Comparison of ENCODE assay signal across 8 cellular contexts in genomic region chr17:62453656-62454055, GRCh38. TPM values are rescaled to one million over a fixed set of nuclear protein-coding genes. Genes with fewer than 3 reads are reported as not detected.
A peak's percentile ranks its signal among the peaks of the same experiment; 100 is the strongest.
DNase-seq lines count a peak whose midpoint lies in the region; ATAC-seq, FAIRE-seq and TF ChIP-seq lines count a peak whose summit lies in the region.
"Not testable (repeated sequence)": the region's sequence is repeated elsewhere in the genome, so short reads cannot be mapped to it uniquely, and the experiment has no call there.

No MANE protein-coding gene starts in this region.

- intact Hi-C loops in activated B cell treated with CpG ODN at 0.5 μM for 24 hours (cut with micrococcal nuclease), result not testable (repeated sequence)

- H3K27ac Mint-ChIP-seq in activated B cell treated with CpG ODN at 0.5 μM for 24 hours (peak overlapping the region; percentile 88), naive B cell (peak overlapping the region; percentile 18 to 93 (median 81))

- peaks cover 19% of the 10 kb centered on the region for H3K36me3 ChIP-seq in BLaER1

- not testable (repeated sequence) for H3K27me3 Mint-ChIP-seq in activated B cell treated with CpG ODN at 0.5 μM for 24 hours, naive B cell

- H3K4me3 ChIP-seq in BLaER1, result 0 out of 2 replicates have a peak overlapping the region, but pooled peaks have one; percentile 4

- H3K9ac ChIP-seq in BLaER1, result peak overlapping the region; percentile 7; the same call in 1 of the 2 replicates

- peak; percentile 32 for ATAC-seq in GM19395 (IDR thresholded peaks at IDR 0.05; ENCODE audit: unreplicated experiment)
- peak; percentile 17 for ATAC-seq in GM21723 (IDR thresholded peaks at IDR 0.05; ENCODE audit: unreplicated experiment)
- peak; percentile 26 for ATAC-seq in HG02981 (IDR thresholded peaks at IDR 0.05; ENCODE audit: unreplicated experiment)
- ATAC-seq in HG03565 (IDR thresholded peaks at IDR 0.05; ENCODE audit: unreplicated experiment), result peak; percentile 20
- ATAC-seq in activated B cell treated with CpG ODN at 0.5 μM for 24 hours (ENCODE audit: low read depth), result not testable (repeated sequence)
- peak in 1 of 2 donors; percentile 14 for ATAC-seq in naive B cell (ENCODE audit: low read depth in 2 of 2)

- POLR2A ChIA-PET in activated B cell treated with CpG ODN at 0.5 μM for 24 hours (lab: Charles Lee), result interaction anchor here (0.7 kb wide), 1 partner anchor 200 kb away, joined by 4 read pairs; no protein-coding TSS in a partner anchor

- not testable (repeated sequence) for H3K27me3 ChIP-seq in BLaER1

- peaks cover 30% of the 10 kb centered on the region for H3K4me1 ChIP-seq in BLaER1

- peak overlapping the region; percentile 64 for H3K27ac ChIP-seq in BLaER1

- not testable (repeated sequence) for H4K20me1 ChIP-seq in BLaER1

- peak overlapping the region; percentile 63 for H3K4me2 ChIP-seq in BLaER1

- not testable (repeated sequence) for H3K9me3 Mint-ChIP-seq in activated B cell treated with CpG ODN at 0.5 μM for 24 hours, naive B cell

- DNase-seq in GM18507 (ENCODE audit: extremely low spot score, insufficient read length, low read depth); activated B cell treated with CpG ODN at 0.5 μM for 24 hours; naive B cell: not testable (repeated sequence)

- peaks cover 49% of the 10 kb centered on the region for H3K4me1 Mint-ChIP-seq in activated B cell treated with CpG ODN at 0.5 μM for 24 hours
- H3K4me1 Mint-ChIP-seq in naive B cell, result peaks cover 19 to 54% (median 27%) of the 10 kb centered on the region in 3 donors

- H3K4me3 Mint-ChIP-seq in activated B cell treated with CpG ODN at 0.5 μM for 24 hours, result peak overlapping the region; percentile 70
- peak overlapping the region; percentile 53 to 85 (median 78) for H3K4me3 Mint-ChIP-seq in naive B cell

- H3K36me3 Mint-ChIP-seq in activated B cell treated with CpG ODN at 0.5 μM for 24 hours (ENCODE audit: low read depth); naive B cell: not testable (repeated sequence)

- peak; percentile 85 for FAIRE-seq in GM18507 (lab: Jason Lieb, UNC)

- H3K9me3 ChIP-seq in BLaER1, result not testable (repeated sequence)

- CTCF ChIA-PET in activated B cell treated with CpG ODN at 0.5 μM for 24 hours (lab: Charles Lee), result not testable (repeated sequence)

- not testable (repeated sequence) for TF ChIP-seq CTCF in activated B cell treated with CpG ODN at 0.5 μM for 24 hours (IDR thresholded peaks at IDR 0.05)

RNA-seq across cellular contexts. Expression of gene TLK2, which starts 25.0 kb away (rescaled TPM):
- total RNA-seq in activated B cell treated with CpG ODN at 0.5 μM for 24 hours, result 54.6 and 57.0 TPM in 2 replicates
- 10 to 100 TPM in 5 of 6 donors, 1 to 10 TPM in 1; 9.0 to 18.4 (median 14.3) TPM for polyA plus RNA-seq in naive B cell (ENCODE audit: low read depth in 6 of 6)

RNA-seq across cellular contexts. Expression of gene METTL2A, which starts 30.0 kb away (rescaled TPM):
- total RNA-seq in activated B cell treated with CpG ODN at 0.5 μM for 24 hours, result 21.2 and 23.1 TPM in 2 replicates
- polyA plus RNA-seq in naive B cell (ENCODE audit: low read depth in 6 of 6), result 10 to 100 TPM in 2 of 6 donors, 1 to 10 TPM in 4; 8.0 to 14.4 (median 9.4) TPM
